Comparison of ENCODE assay signal across 23 cellular contexts in the genomic region with DNA sequence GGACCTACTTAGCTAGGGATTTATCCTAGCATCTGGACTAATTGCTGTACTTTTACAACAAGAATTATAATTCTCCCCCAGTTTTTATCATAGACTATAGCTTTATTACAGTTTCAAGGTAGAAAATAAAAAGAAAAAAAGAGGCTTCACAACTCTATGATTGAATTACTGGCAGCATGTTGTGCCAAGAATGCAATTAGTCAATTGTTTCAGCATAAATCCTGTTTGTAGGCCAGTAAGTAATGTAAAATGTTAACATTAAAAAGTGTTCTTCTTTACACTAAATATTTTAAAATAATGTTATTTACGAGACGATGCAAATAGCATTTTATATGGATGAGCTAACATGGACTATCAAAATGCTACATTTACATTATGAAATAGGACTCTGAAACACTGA.
"Had no signal": no experiment of that assay in that cellular context is flagged by ENCODE, and none has a peak within 500 bp of the region (broad histone marks: within the 10 kb centered on the region; RNA-seq: fewer than 3 reads in every experiment).

No MANE protein-coding gene starts in this region.

- H3K36me3 ChIP-seq: esophagus muscularis mucosa, gastroesophageal sphincter, left ventricle myocardium inferior, stomach, thoracic aorta, transverse colon had no signal

- H3K36me3 Mint-ChIP-seq: naive B cell had no signal

- H3K27me3 ChIP-seq: dorsolateral prefrontal cortex, esophagus muscularis mucosa, gastroesophageal sphincter, stomach, transverse colon had no signal

- H3K4me1 ChIP-seq: esophagus muscularis mucosa, gastroesophageal sphincter, left ventricle myocardium inferior, stomach, transverse colon had no signal

- H3K27ac Mint-ChIP-seq: naive B cell, nephron progenitor cell had no signal

- H3K27me3 Mint-ChIP-seq: naive B cell had no signal

- FAIRE-seq: keratinocyte, urothelium cell line had no signal

- H3K4me1 Mint-ChIP-seq: naive B cell, nephron progenitor cell had no signal

- DNase-seq: cortex of kidney; dorsolateral prefrontal cortex; effector CD8-positive, alpha-beta T cell; foreskin fibroblast; glutamatergic neuron; left ventricle myocardium inferior; mesendoderm; naive B cell; nephron progenitor cell; stimulated activated CD4-positive, alpha-beta T cell treated with anti-CD3 and anti-CD28 coated beads, Interleukin-12 subunit alpha, Interleukin-12 subunit beta, amount 100 ng/mL, for 4 hours; stimulated activated naive CD4-positive, alpha-beta T cell; stomach; substantia nigra; transverse colon had no signal

- H3K9me3 ChIP-seq: esophagus muscularis mucosa, gastroesophageal sphincter, left ventricle myocardium inferior, thoracic aorta, transverse colon had no signal

- H3K9me3 Mint-ChIP-seq: naive B cell had no signal

- H3K27ac ChIP-seq: dorsolateral prefrontal cortex, epithelial cell of prostate, esophagus muscularis mucosa, gastroesophageal sphincter, left ventricle myocardium inferior, skin epidermis, stomach, thoracic aorta, transverse colon had no signal

- ATAC-seq: gastroesophageal sphincter, sciatic nerve had no signal

- H3K4me3 ChIP-seq: esophagus muscularis mucosa, gastroesophageal sphincter, left ventricle myocardium inferior, lung, skin epidermis, stomach, thoracic aorta, transverse colon had no signal

- H3K4me3 Mint-ChIP-seq: naive B cell, nephron progenitor cell had no signal
